In genomic region chr6:34095741-34096140, GRCh38 we compare ENCODE assay signal across 22 cellular contexts. TPM values are rescaled to one million over a fixed set of nuclear protein-coding genes. Genes with fewer than 3 reads are reported as not detected.
"Had no signal": no experiment of that assay in that cellular context is flagged by ENCODE, and none has a peak within 500 bp of the region (broad histone marks: within the 10 kb centered on the region; RNA-seq: fewer than 3 reads in every experiment).

No MANE protein-coding gene starts in this region.

- H3K4me3 Mint-ChIP-seq: activated T-cell treated with anti-CD3 and anti-CD28 coated beads, Interleukin-2, amount 50 U/mL, for 72 hours; central memory CD8-positive, alpha-beta T cell; mesothelial cell of epicardium; nephron had no signal

- H3K27ac Mint-ChIP-seq: activated T-cell treated with anti-CD3 and anti-CD28 coated beads, Interleukin-2, amount 50 U/mL, for 72 hours; mesothelial cell of epicardium; nephron had no signal

- FAIRE-seq: endometrium, kidney, urothelium cell line had no signal

- H3K36me3 Mint-ChIP-seq: mesothelial cell of epicardium had no signal

- DNase-seq: activated CD4-positive, alpha-beta T cell treated with anti-CD3 and anti-CD28 coated beads for 1 hour; activated effector memory CD4-positive, alpha-beta T cell treated with anti-CD3 and anti-CD28 coated beads, Interleukin-2, amount 50 U/mL, for 16 hours; activated naive CD4-positive, alpha-beta T cell treated with anti-CD3 and anti-CD28 coated beads, Interleukin-2, amount 50 U/mL, for 16 hours; activated T-cell treated with anti-CD3 and anti-CD28 coated beads, Interleukin-2, amount 50 U/mL, for 72 hours; aorta; brain microvascular endothelial cell; colonic mucosa; erythroblast; foreskin melanocyte; kidney; stimulated activated CD4-positive, alpha-beta T cell treated with anti-CD3 and anti-CD28 coated beads, Interleukin-1b, Interleukin-23, amount 100 ng/mL, for 48 hours; stimulated activated CD8-positive, alpha-beta memory T cell treated with anti-CD3 and anti-CD28 coated beads, Interleukin-4, amount 100 ng/mL, for 48 hours; tibial artery had no signal

- H3K36me3 ChIP-seq: brain microvascular endothelial cell, colonic mucosa, tibial artery had no signal

- H3K4me1 ChIP-seq: colonic mucosa, tibial artery had no signal

- H3K27me3 ChIP-seq: colonic mucosa had no signal

- H3K27ac ChIP-seq: brain microvascular endothelial cell, colonic mucosa, tibial artery, VCaP had no signal

- H3K4me3 ChIP-seq: colonic mucosa, tibial artery had no signal

- ATAC-seq: activated T-cell treated with anti-CD3 and anti-CD28 coated beads, Interleukin-2, amount 50 U/mL, for 72 hours; left lobe of liver had no signal

- H3K9me3 Mint-ChIP-seq: activated T-cell treated with anti-CD3 and anti-CD28 coated beads, Interleukin-2, amount 50 U/mL, for 72 hours; central memory CD8-positive, alpha-beta T cell; mesothelial cell of epicardium; nephron had no signal

- H3K9me3 ChIP-seq: colonic mucosa, tibial artery had no signal

- H3K4me1 Mint-ChIP-seq: central memory CD8-positive, alpha-beta T cell; mesothelial cell of epicardium; nephron had no signal

RNA-seq across cellular contexts. Expression of gene GRM4, which starts 50.1 kb away (rescaled TPM):
- total RNA-seq: aorta, kidney, left lobe of liver, lung microvascular endothelial cell, posterior vena cava had no signal
